ENCODE assay signal across 14 cellular contexts in the genomic region with DNA sequence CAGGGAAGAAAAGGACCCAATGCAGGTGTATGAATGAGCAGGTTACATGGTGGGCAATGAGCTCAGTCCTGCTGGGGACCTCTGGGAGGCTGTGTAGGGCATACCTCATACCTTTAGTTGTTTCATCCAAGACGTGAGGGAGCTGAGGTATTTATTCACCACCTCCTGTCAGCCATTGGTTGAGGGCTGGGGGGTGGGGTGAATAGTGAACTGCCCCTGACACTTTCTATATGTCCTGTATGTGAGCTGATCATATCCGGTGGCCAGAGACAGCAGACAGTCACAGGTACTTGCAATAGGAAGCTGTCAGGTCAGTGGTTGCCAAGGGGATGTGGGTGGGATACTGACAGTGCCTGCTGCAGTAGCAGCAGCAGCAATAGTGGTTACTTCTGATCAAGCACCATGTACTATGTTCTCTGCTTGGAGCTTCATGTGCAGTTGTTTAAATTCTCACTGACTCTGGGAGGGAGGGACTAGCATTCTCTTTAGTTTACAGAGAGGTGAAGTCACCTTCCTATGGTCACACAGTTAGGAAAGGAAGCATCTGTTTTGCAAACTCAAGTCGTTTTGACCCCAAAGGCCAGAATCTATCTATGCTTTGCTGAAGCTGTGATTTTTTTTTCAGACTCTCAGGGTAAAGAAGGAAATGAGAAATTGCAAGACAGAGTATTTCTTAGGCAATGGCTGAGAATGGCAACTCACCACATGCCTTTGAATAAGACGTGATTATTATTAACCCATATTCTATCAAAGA.
DNase-seq lines count a peak whose midpoint lies in the region; ATAC-seq, FAIRE-seq and TF ChIP-seq lines count a peak whose summit lies in the region.
"Had no signal": no experiment of that assay in that cellular context is flagged by ENCODE, and none has a peak within 500 bp of the region (broad histone marks: within the 10 kb centered on the region; RNA-seq: fewer than 3 reads in every experiment).

No MANE protein-coding gene starts in this region.

- peak overlapping the region; percentile 21 for H3K27ac Mint-ChIP-seq in activated naive CD4-positive, alpha-beta T cell treated with anti-CD3 and anti-CD28 coated beads, Interleukin-2, amount 50 U/mL, for 24 hours
- peak overlapping the region; percentile 30 for H3K27ac Mint-ChIP-seq in central memory CD8-positive, alpha-beta T cell (ENCODE audit: low read depth)
- peak overlapping the region; percentile 72 for H3K27ac Mint-ChIP-seq in stimulated activated effector memory CD8-positive, alpha-beta T cell treated with anti-CD3 and anti-CD28 coated beads, Interleukin-12 subunit alpha, Interleukin-12 subunit beta, amount 100 ng/mL, for 72 hours

- H3K9me3 Mint-ChIP-seq in activated naive CD4-positive, alpha-beta T cell treated with anti-CD3 and anti-CD28 coated beads, Interleukin-2, amount 50 U/mL, for 24 hours = no peaks in the 10 kb centered on the region
- peaks cover 5% of the 10 kb centered on the region for H3K9me3 Mint-ChIP-seq in central memory CD8-positive, alpha-beta T cell
- no peaks in the 10 kb centered on the region for H3K9me3 Mint-ChIP-seq in stimulated activated effector memory CD8-positive, alpha-beta T cell treated with anti-CD3 and anti-CD28 coated beads, Interleukin-12 subunit alpha, Interleukin-12 subunit beta, amount 100 ng/mL, for 72 hours

- no peak for FAIRE-seq in H54 (lab: Jason Lieb, UNC)

- DNase-seq in activated naive CD4-positive, alpha-beta T cell treated with anti-CD3 and anti-CD28 coated beads, Interleukin-2, amount 50 U/mL, for 16 hours = no peak
- peak in 1 of 2 donors; percentile 10 for DNase-seq in central memory CD8-positive, alpha-beta T cell (ENCODE audit: low spot score in 2 of 2)
- DNase-seq in stimulated activated effector memory CD8-positive, alpha-beta T cell treated with anti-CD3 and anti-CD28 coated beads, Interleukin-12 subunit alpha, Interleukin-12 subunit beta, amount 100 ng/mL, for 72 hours (ENCODE audit: low spot score in 2 of 2) = peak in 1 of 2 donors; percentile 51
- DNase-seq in H54 (ENCODE audit: insufficient read length, low spot score) (no peak), AG08396 (ENCODE audit: low spot score) (no peak)
- DNase-seq: activated CD8-positive, alpha-beta memory T cell treated with anti-CD3 and anti-CD28 coated beads, Interleukin-2, amount 50 U/mL, for 4 hours; central memory CD4-positive, alpha-beta T cell; NCI-H187 treated with DMSO at 0.1 percent for 48 hours; T-helper 9 cell; uterus had no signal

- ATAC-seq in HG03432 (IDR thresholded peaks at IDR 0.05; ENCODE audit: unreplicated experiment) = peak; percentile 70
- peak; percentile 75 for ATAC-seq in central memory CD8-positive, alpha-beta T cell (replicated peaks; ENCODE audit: extremely low read depth, poor library complexity, severe bottlenecking)
- peak; percentile 83 for ATAC-seq in stimulated activated effector memory CD8-positive, alpha-beta T cell treated with anti-CD3 and anti-CD28 coated beads, Interleukin-12 subunit alpha, Interleukin-12 subunit beta, amount 100 ng/mL, for 72 hours
- ATAC-seq in GM21529 (IDR thresholded peaks at IDR 0.05; ENCODE audit: unreplicated experiment) = no peak
- ATAC-seq: esophagus mucosa had no signal

- TF ChIP-seq POLR2A in H54 (IDR thresholded peaks at IDR 0.05; ENCODE audit: low read depth, low read length) = no peak

- H3K4me3 Mint-ChIP-seq in activated naive CD4-positive, alpha-beta T cell treated with anti-CD3 and anti-CD28 coated beads, Interleukin-2, amount 50 U/mL, for 24 hours = no peak overlapping the region
- no peak overlapping the region for H3K4me3 Mint-ChIP-seq in central memory CD8-positive, alpha-beta T cell
- no peak overlapping the region for H3K4me3 Mint-ChIP-seq in stimulated activated effector memory CD8-positive, alpha-beta T cell treated with anti-CD3 and anti-CD28 coated beads, Interleukin-12 subunit alpha, Interleukin-12 subunit beta, amount 100 ng/mL, for 72 hours

- peaks cover 26% of the 10 kb centered on the region for H3K36me3 Mint-ChIP-seq in activated naive CD4-positive, alpha-beta T cell treated with anti-CD3 and anti-CD28 coated beads, Interleukin-2, amount 50 U/mL, for 24 hours
- peaks cover 10% of the 10 kb centered on the region for H3K36me3 Mint-ChIP-seq in central memory CD8-positive, alpha-beta T cell (ENCODE audit: insufficient read depth)
- H3K36me3 Mint-ChIP-seq in stimulated activated effector memory CD8-positive, alpha-beta T cell treated with anti-CD3 and anti-CD28 coated beads, Interleukin-12 subunit alpha, Interleukin-12 subunit beta, amount 100 ng/mL, for 72 hours = peaks cover 24% of the 10 kb centered on the region

- H3K27me3 Mint-ChIP-seq in activated naive CD4-positive, alpha-beta T cell treated with anti-CD3 and anti-CD28 coated beads, Interleukin-2, amount 50 U/mL, for 24 hours = no peaks in the 10 kb centered on the region
- no peaks in the 10 kb centered on the region for H3K27me3 Mint-ChIP-seq in central memory CD8-positive, alpha-beta T cell

- peaks cover 56% of the 10 kb centered on the region for H3K4me1 Mint-ChIP-seq in activated naive CD4-positive, alpha-beta T cell treated with anti-CD3 and anti-CD28 coated beads, Interleukin-2, amount 50 U/mL, for 24 hours
- peaks cover 43% of the 10 kb centered on the region for H3K4me1 Mint-ChIP-seq in central memory CD8-positive, alpha-beta T cell
- peaks cover 38% of the 10 kb centered on the region for H3K4me1 Mint-ChIP-seq in stimulated activated effector memory CD8-positive, alpha-beta T cell treated with anti-CD3 and anti-CD28 coated beads, Interleukin-12 subunit alpha, Interleukin-12 subunit beta, amount 100 ng/mL, for 72 hours

Comparison
In these comparisons a context has a peak if more than half of its experiments do, and no peak if none do; other contexts are left out.
1. H3K27ac Mint-ChIP-seq: peak in every context shown above with its lines; median percentile 72 in stimulated activated effector memory CD8-positive, alpha-beta T cell treated with anti-CD3 and anti-CD28 coated beads, Interleukin-12 subunit alpha, Interleukin-12 subunit beta, amount 100 ng/mL, for 72 hours; 30 in central memory CD8-positive, alpha-beta T cell; 21 in activated naive CD4-positive, alpha-beta T cell treated with anti-CD3 and anti-CD28 coated beads, Interleukin-2, amount 50 U/mL, for 24 hours.